8 cellular contexts compared by ENCODE assay signal in the genomic region with DNA sequence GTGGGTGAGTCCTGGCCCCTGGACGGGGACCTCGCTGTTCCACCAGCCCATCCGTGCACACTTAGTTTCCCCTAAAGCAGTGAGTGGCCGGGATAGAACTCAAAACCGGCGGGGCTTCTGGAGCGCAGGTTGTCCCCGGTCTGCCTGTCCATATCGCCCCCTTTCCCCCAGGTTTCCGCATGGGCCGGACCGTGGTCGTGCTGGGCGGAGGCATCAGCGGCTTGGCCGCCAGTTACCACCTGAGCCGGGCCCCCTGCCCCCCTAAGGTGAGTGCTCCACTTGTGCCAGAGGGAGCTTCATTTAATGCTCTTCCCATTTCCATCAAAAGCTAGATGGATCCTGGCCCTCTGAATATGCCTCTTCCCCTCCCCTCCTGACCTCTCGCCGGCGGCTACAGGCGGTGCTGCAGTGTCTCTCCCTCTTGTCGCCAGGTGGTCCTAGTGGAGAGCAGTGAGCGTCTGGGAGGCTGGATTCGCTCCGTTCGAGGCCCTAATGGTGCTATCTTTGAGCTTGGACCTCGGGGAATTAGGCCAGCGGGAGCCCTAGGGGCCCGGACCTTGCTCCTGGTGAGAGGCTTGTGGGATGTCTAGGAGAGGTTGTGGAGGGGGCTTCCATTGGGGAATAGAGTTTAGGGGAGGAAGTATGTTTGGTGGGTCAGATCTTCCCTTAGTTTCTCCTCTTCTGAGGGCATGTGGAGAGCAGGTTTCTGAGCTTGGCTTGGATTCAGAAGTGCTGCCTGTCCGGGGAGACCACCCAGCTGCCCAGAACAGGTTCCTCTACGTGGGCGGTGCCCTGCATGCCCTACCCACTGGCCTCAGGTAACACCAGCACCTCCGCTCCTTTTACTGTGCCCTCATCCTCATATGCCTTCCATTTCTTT. TPM values are rescaled to one million over a fixed set of nuclear protein-coding genes. Genes with fewer than 3 reads are reported as not detected.
DNase-seq lines count a peak whose midpoint lies in the region; ATAC-seq and TF ChIP-seq lines count a peak whose summit lies in the region.

No MANE protein-coding gene starts in this region.

- peak overlapping the region; percentile 86 for H3K9ac ChIP-seq in NT2/D1 (ENCODE audit: insufficient read length, low read depth)

- H3K4me1 ChIP-seq in BE2C: no peaks in the 10 kb centered on the region
- peaks cover 5% of the 10 kb centered on the region for H3K4me1 ChIP-seq in NT2/D1 (ENCODE audit: insufficient read depth, insufficient read length)
- H3K4me1 ChIP-seq in mesodermal cell (ENCODE audit: control insufficient read depth, insufficient read depth, low read length, poor library complexity, severe bottlenecking): peaks cover 7% of the 10 kb centered on the region

- peak; percentile 3 for ATAC-seq in GM21447 (IDR thresholded peaks at IDR 0.05; ENCODE audit: unreplicated experiment)

- peak overlapping the region; percentile 84 for H3K4me3 ChIP-seq in BE2C (ENCODE audit: low read depth, low read length)
- H3K4me3 ChIP-seq in NT2/D1 (ENCODE audit: insufficient read length, low read depth): peak overlapping the region; percentile 97
- H3K4me3 ChIP-seq in mesodermal cell (ENCODE audit: extremely low read depth, insufficient read depth, low read length, poor library complexity, severe bottlenecking): peak overlapping the region; percentile 87

- peak overlapping the region; percentile 96 for H3K27ac Mint-ChIP-seq in dendritic cell treated with granulocyte-macrophage colony-stimulating factor and Interleukin-4, amounts not matched to agents 40 ng/mL and 50 ng/mL, for 4 days

- peaks cover 79% of the 10 kb centered on the region for H3K36me3 Mint-ChIP-seq in dendritic cell treated with granulocyte-macrophage colony-stimulating factor and Interleukin-4, amounts not matched to agents 40 ng/mL and 50 ng/mL, for 4 days (ENCODE audit: low read depth)

- DNase-seq in BE2C (peak; percentile 48), NT2/D1 (ENCODE audit: low read depth, low spot score) (no peak), NCI-H1694 (lab: John Stamatoyannopoulos, UW) (no peak), foreskin melanocyte (no peak)
- DNase-seq in stimulated activated CD4-positive, alpha-beta T cell treated with anti-CD3 and anti-CD28 coated beads, Interleukin-4, amount 100 ng/mL, for 24 hours: no peak

- H3K27me3 Mint-ChIP-seq in dendritic cell treated with granulocyte-macrophage colony-stimulating factor and Interleukin-4, amounts not matched to agents 40 ng/mL and 50 ng/mL, for 4 days: no peaks in the 10 kb centered on the region

- H3K9me3 Mint-ChIP-seq in dendritic cell treated with granulocyte-macrophage colony-stimulating factor and Interleukin-4, amounts not matched to agents 40 ng/mL and 50 ng/mL, for 4 days: no peaks in the 10 kb centered on the region

- peaks cover 16% of the 10 kb centered on the region for H3K36me3 ChIP-seq in BE2C
- peaks cover 73% of the 10 kb centered on the region for H3K36me3 ChIP-seq in NT2/D1 (ENCODE audit: insufficient read depth, insufficient read length, low read length)
- H3K36me3 ChIP-seq in mesodermal cell (ENCODE audit: control insufficient read depth, insufficient read depth, low read length): peaks cover 54% of the 10 kb centered on the region

- peak overlapping the region; percentile 91 for H3K4me3 Mint-ChIP-seq in dendritic cell treated with granulocyte-macrophage colony-stimulating factor and Interleukin-4, amounts not matched to agents 40 ng/mL and 50 ng/mL, for 4 days

- 9 to 11% methylated on average over 25 to 27 of the region's 33 CpGs for WGBS in mesodermal cell (ENCODE audit: insufficient coverage in 2 of 2), 2 experiments

- peaks cover 62% of the 10 kb centered on the region for H3K4me1 Mint-ChIP-seq in dendritic cell treated with granulocyte-macrophage colony-stimulating factor and Interleukin-4, amounts not matched to agents 40 ng/mL and 50 ng/mL, for 4 days (ENCODE audit: low read depth)

- H3K27me3 ChIP-seq in BE2C (no peaks in the 10 kb centered on the region), NT2/D1 (ENCODE audit: insufficient read depth, insufficient read length) (no peaks in the 10 kb centered on the region)

- intact Hi-C loops in dendritic cell treated with granulocyte-macrophage colony-stimulating factor and Interleukin-4, amounts not matched to agents 40 ng/mL and 50 ng/mL, for 4 days (cut with micrococcal nuclease): no loop called here

- peak overlapping the region; percentile 23 for H3K27ac ChIP-seq in mesodermal cell (ENCODE audit: low read depth, low read length, severe bottlenecking)

- H3K9me3 ChIP-seq in BE2C (no peaks in the 10 kb centered on the region), NT2/D1 (ENCODE audit: insufficient read depth, low read length) (no peaks in the 10 kb centered on the region), mesodermal cell (ENCODE audit: control insufficient read depth, low read length) (no peaks in the 10 kb centered on the region)

- TF ChIP-seq CTCF in BE2C (IDR thresholded peaks at IDR 0.05; ENCODE audit: low read depth, low read length): no peak

RNA-seq across cellular contexts. Expression of a gene that starts 0.7 kb away (rescaled TPM):
- polyA plus RNA-seq in BE2C (2012; ENCODE audit: insufficient read depth, insufficient read length, low read depth): 42.7 TPM
- polyA plus RNA-seq in mesodermal cell (2013, experiment 1 of 2): 31.7 TPM
- 20.6 TPM for polyA plus RNA-seq in mesodermal cell (2013, experiment 2 of 2)

RNA-seq across cellular contexts. Expression of a gene that starts 7.6 kb away (rescaled TPM):
- 52.6 TPM for polyA plus RNA-seq in BE2C (2012; ENCODE audit: insufficient read depth, insufficient read length, low read depth)
- polyA plus RNA-seq in mesodermal cell (2013, experiment 1 of 2): 32.7 TPM
- 29.0 TPM for polyA plus RNA-seq in mesodermal cell (2013, experiment 2 of 2)

RNA-seq across cellular contexts. Expression of a gene that starts 10.4 kb away (rescaled TPM):
- polyA plus RNA-seq in BE2C (2012; ENCODE audit: insufficient read depth, insufficient read length, low read depth): 109 TPM
- 46.1 TPM for polyA plus RNA-seq in mesodermal cell (2013, experiment 1 of 2)
- 41.4 TPM for polyA plus RNA-seq in mesodermal cell (2013, experiment 2 of 2)

RNA-seq across cellular contexts. Expression of a gene that starts 13.1 kb away (rescaled TPM):
- polyA plus RNA-seq in BE2C (2012; ENCODE audit: insufficient read depth, insufficient read length, low read depth): 135 TPM
- 81.7 TPM for polyA plus RNA-seq in mesodermal cell (2013, experiment 1 of 2)
- polyA plus RNA-seq in mesodermal cell (2013, experiment 2 of 2): 88.0 TPM

RNA-seq across cellular contexts. Expression of a gene that starts 31.9 kb away (rescaled TPM):
- polyA plus RNA-seq in BE2C (2012; ENCODE audit: insufficient read depth, insufficient read length, low read depth): 1.4 TPM
- 17.0 TPM for polyA plus RNA-seq in mesodermal cell (2013, experiment 1 of 2)
- polyA plus RNA-seq in mesodermal cell (2013, experiment 2 of 2): 9.3 TPM
